35 cellular contexts compared by ENCODE assay signal in genomic region chr16:82024883-82025282, GRCh38. TPM values are rescaled to one million over a fixed set of nuclear protein-coding genes. Genes with fewer than 3 reads are reported as not detected.
"Had no signal": no experiment of that assay in that cellular context is flagged by ENCODE, and none has a peak within 500 bp of the region (broad histone marks: within the 10 kb centered on the region; RNA-seq: fewer than 3 reads in every experiment).

No MANE protein-coding gene starts in this region.

- DNase-seq: Karpas-422, Kasumi-1, MG63, MM.1S, MV-4-11, NCI-H1048, NCI-H1092, NCI-H1092 treated with DMSO at 0.1 percent for 48 hours, NCI-H1105, NCI-H1105 treated with DMSO at 0.1 percent for 48 hours, NCI-H1417, NCI-H1417 treated with DMSO at 0.1 percent for 48 hours, NCI-H1436, NCI-H1436 treated with DMSO at 0.1 percent for 48 hours, NCI-H146, NCI-H1694, NCI-H1694 treated with DMSO at 0.1 percent for 48 hours, NCI-H187, NCI-H187 treated with DMSO at 0.1 percent for 48 hours, NCI-H1930, NCI-H2029, NCI-H2029 treated with DMSO at 0.1 percent for 48 hours, NCI-H2081, NCI-H2081 treated with DMSO at 0.1 percent for 48 hours, NCI-H2107, NCI-H2171, NCI-H2171 treated with DMSO at 0.1 percent for 48 hours, NCI-H2227 treated with DMSO at 0.1 percent for 48 hours, NCI-H226, NCI-H345, NCI-H446, NCI-H446 treated with DMSO at 0.1 percent for 48 hours, NCI-H510A, NCI-H510A treated with DMSO at 0.1 percent for 48 hours had no signal

- H3K36me3 ChIP-seq: MG63 had no signal

- H3K9me3 ChIP-seq: MG63 had no signal

- H3K27me3 ChIP-seq: MG63 had no signal

- H3K4me3 ChIP-seq: MG63 had no signal

RNA-seq across cellular contexts. Expression of gene HSD17B2, which starts 10.2 kb away (rescaled TPM):
- total RNA-seq: NCI-H460 had no signal

RNA-seq across cellular contexts. Expression of gene SDR42E1, which starts 13.6 kb away (rescaled TPM):
- total RNA-seq: NCI-H460 had no signal
